In genomic region chr3:182981038-182981380, GRCh38 we compare ENCODE assay signal across 8 cellular contexts. TPM values are rescaled to one million over a fixed set of nuclear protein-coding genes. Genes with fewer than 3 reads are reported as not detected.
DNase-seq lines count a peak whose midpoint lies in the region; ATAC-seq, FAIRE-seq and TF ChIP-seq lines count a peak whose summit lies in the region.

No MANE protein-coding gene starts in this region.

- no peak for DNase-seq in activated CD4-positive, alpha-beta T cell treated with anti-CD3 and anti-CD28 coated beads for 36 hours
- no peak for DNase-seq in activated CD4-positive, alpha-beta T cell treated with anti-CD3 and anti-CD28 coated beads for 48 hours
- DNase-seq in astrocyte (ENCODE audit: low read depth) (no peak), HepG2 (ENCODE audit: low spot score) (no peak), thyroid gland (no peak), NCI-H748 (lab: John Stamatoyannopoulos, UW; ENCODE audit: unreplicated experiment) (no peak), DMS114 treated with DMSO at 0.1 percent for 48 hours (lab: John Stamatoyannopoulos, UW; ENCODE audit: unreplicated experiment) (no peak), D721Med (ENCODE audit: insufficient read length, low spot score) (no peak)

- H4K20me1 ChIP-seq in astrocyte (ENCODE audit: insufficient read depth, low read length), result peaks cover 29% of the 10 kb centered on the region
- peaks cover 6% of the 10 kb centered on the region for H4K20me1 ChIP-seq in HepG2 (ENCODE audit: insufficient read depth, low read length)

- H3K36me3 ChIP-seq in astrocyte (ENCODE audit: insufficient read depth, low read length) (no peaks in the 10 kb centered on the region), HepG2 (replicated peaks in 1 of 2; ENCODE audit: control insufficient read depth in 1 of 2, insufficient read depth in 2 of 2, low read length in 2 of 2) (no peaks in the 10 kb centered on the region), thyroid gland (no peaks in the 10 kb centered on the region)

- intact Hi-C loops in activated CD4-positive, alpha-beta T cell treated with anti-CD3 and anti-CD28 coated beads for 36 hours (cut with DNase I, micrococcal nuclease), result loop anchor here in 1 of 2 experiments (10.0 kb wide), 1 partner anchor 304 kb away; no protein-coding TSS in a partner anchor
- intact Hi-C loops in HepG2 (cut with micrococcal nuclease; ENCODE audit: unreplicated experiment), result no loop called here
- intact Hi-C loops in thyroid gland (cut with DNase I), result no loop called here

- POLR2A ChIA-PET in activated CD4-positive, alpha-beta T cell treated with anti-CD3 and anti-CD28 coated beads for 36 hours (lab: Charles Lee), result no interaction called here
- POLR2A ChIA-PET in HepG2 (lab: Yijun Ruan, JAX), result no interaction called here

- H2AFZ ChIP-seq in astrocyte (ENCODE audit: low read depth, low read length) (peak overlapping the region; percentile 81), HepG2 (ENCODE audit: low read length) (peak overlapping the region; percentile 28)

- WGBS in HepG2 (ENCODE audit: low lambda C conversion rate), result 56% methylated on average over 10 of the region's 10 CpGs
- WGBS in thyroid gland, 2 donors, result 50 to 60% methylated on average over 6 to 10 of the region's 10 CpGs

- H3K4me3 Mint-ChIP-seq in activated CD4-positive, alpha-beta T cell treated with anti-CD3 and anti-CD28 coated beads for 36 hours, result peak overlapping the region; percentile 95
- H3K4me3 Mint-ChIP-seq in astrocyte (ENCODE audit: unreplicated experiment), result peak overlapping the region; percentile 87

- H3K27me3 ChIP-seq in astrocyte (ENCODE audit: insufficient read depth, low read length) (no peaks in the 10 kb centered on the region), HepG2 (ENCODE audit: control insufficient read depth in 1 of 2, insufficient read depth in 2 of 2, low read length in 2 of 2) (no peaks in the 10 kb centered on the region), thyroid gland (no peaks in the 10 kb centered on the region)

- H3K4me1 Mint-ChIP-seq in activated CD4-positive, alpha-beta T cell treated with anti-CD3 and anti-CD28 coated beads for 36 hours, result peaks cover 24% of the 10 kb centered on the region
- H3K4me1 Mint-ChIP-seq in astrocyte (ENCODE audit: low read depth, unreplicated experiment), result peaks cover 8% of the 10 kb centered on the region

- peaks cover 12% of the 10 kb centered on the region for H3K4me1 ChIP-seq in astrocyte (ENCODE audit: insufficient read depth, low read length)
- peaks cover 39% of the 10 kb centered on the region for H3K4me1 ChIP-seq in HepG2 (ENCODE audit: insufficient read depth, low read length)
- H3K4me1 ChIP-seq in thyroid gland, result peaks cover 10 to 15% of the 10 kb centered on the region in 2 donors

- H3K9ac ChIP-seq in astrocyte (ENCODE audit: low read length), result peak overlapping the region; percentile 80
- peak overlapping the region; percentile 51 for H3K9ac ChIP-seq in HepG2 (ENCODE audit: insufficient read depth, low read depth, low read length)

- FAIRE-seq in astrocyte (lab: Jason Lieb, UNC) (no peak), HepG2 (lab: Jason Lieb, UNC) (no peak), D721Med (lab: Jason Lieb, UNC) (no peak)

- H3K27ac ChIP-seq in astrocyte (ENCODE audit: low read depth, low read length) (no peak overlapping the region), HepG2 (ENCODE audit: extremely low read length, insufficient read depth, low read length) (no peak overlapping the region), thyroid gland (peak overlapping the region; percentile 29 to 74 (median 39))

- no peak for ATAC-seq in activated CD4-positive, alpha-beta T cell treated with anti-CD3 and anti-CD28 coated beads for 36 hours
- ATAC-seq in HepG2, result peak; percentile 5

- CTCF ChIA-PET in activated CD4-positive, alpha-beta T cell treated with anti-CD3 and anti-CD28 coated beads for 36 hours (lab: Charles Lee), result interaction anchor here (0.6 to 1.3 kb wide), 4 partner anchors 8 to 76 kb away, joined by 3 to 4 read pairs (median 3); no protein-coding TSS in a partner anchor
- CTCF ChIA-PET in HepG2 (lab: Yijun Ruan, JAX; ENCODE audit: low intra/inter-chr PET ratio, low total read pairs), result no interaction called here

- peak overlapping the region; percentile 55 for H3K27ac Mint-ChIP-seq in activated CD4-positive, alpha-beta T cell treated with anti-CD3 and anti-CD28 coated beads for 36 hours
- peak overlapping the region; percentile 6 for H3K27ac Mint-ChIP-seq in astrocyte (ENCODE audit: unreplicated experiment)

- no peaks in the 10 kb centered on the region for H3K9me3 ChIP-seq in astrocyte (ENCODE audit: insufficient read depth, low read depth, low read length)
- H3K9me3 ChIP-seq in HepG2 (ENCODE audit: low read length), result no peaks in the 10 kb centered on the region
- H3K9me3 ChIP-seq in thyroid gland, result no peaks in the 10 kb centered on the region

- TF ChIP-seq POLR2A in HepG2 (IDR thresholded peaks at IDR 0.05; ENCODE audit: insufficient read depth in 1 of 2, low read depth in 2 of 2, low read length in 2 of 2), result no peak
- no peak for TF ChIP-seq POLR2A in thyroid gland (IDR thresholded peaks at IDR 0.05)

- no peak for TF ChIP-seq EP300 in HepG2 (IDR thresholded peaks at IDR 0.05; ENCODE audit: low read depth in 2 of 2, low read length in 2 of 2)
- TF ChIP-seq EP300 in HepG2 (CRISPR knock-in tag; IDR thresholded peaks at IDR 0.05; ENCODE audit: borderline replicate concordance), result no peak

- TF ChIP-seq RAD21 in HepG2 (CRISPR knock-in tag; IDR thresholded peaks at IDR 0.05), result no peak

- BruUV-seq in HepG2 (replicated peaks; lab: Mats Ljungman, UMichigan), result TSS peak; percentile 85

- no peaks in the 10 kb centered on the region for H3K9me3 Mint-ChIP-seq in activated CD4-positive, alpha-beta T cell treated with anti-CD3 and anti-CD28 coated beads for 36 hours (ENCODE audit: low read depth)
- H3K9me3 Mint-ChIP-seq in astrocyte (ENCODE audit: unreplicated experiment), result no peaks in the 10 kb centered on the region

- no peaks in the 10 kb centered on the region for H3K27me3 Mint-ChIP-seq in activated CD4-positive, alpha-beta T cell treated with anti-CD3 and anti-CD28 coated beads for 36 hours
- no peaks in the 10 kb centered on the region for H3K27me3 Mint-ChIP-seq in astrocyte (ENCODE audit: low read depth, unreplicated experiment)

- TF ChIP-seq CTCF in astrocyte (IDR thresholded peaks at IDR 0.05; ENCODE audit: insufficient read depth, low read depth, low read length) (no peak), HepG2 (CRISPR knock-in tag; IDR thresholded peaks at IDR 0.05) (no peak), thyroid gland (IDR thresholded peaks at IDR 0.05) (no peak), D721Med (IDR thresholded peaks at IDR 0.05; ENCODE audit: insufficient read depth, missing control alignments) (no peak)

- peak overlapping the region; percentile 87 for H3K4me2 ChIP-seq in astrocyte (ENCODE audit: low read length)
- peak overlapping the region; percentile 87 for H3K4me2 ChIP-seq in HepG2 (ENCODE audit: low read depth, low read length)

- H3K4me3 ChIP-seq in astrocyte (ENCODE audit: insufficient read depth, low read depth, low read length) (peak overlapping the region; percentile 56), HepG2 (replicated peaks in 1 of 3; ENCODE audit: insufficient read depth in 1 of 3, low read depth in 2 of 3, low read length in 3 of 3) (peak overlapping the region; percentile 36 to 85 (median 64)), thyroid gland (replicated peaks in 1 of 3) (peak overlapping the region in 2 of 3 donors; percentile 32 to 91)

- H3K79me2 ChIP-seq in astrocyte (ENCODE audit: insufficient read depth, low read length), result peaks cover 39% of the 10 kb centered on the region
- peaks cover 34% of the 10 kb centered on the region for H3K79me2 ChIP-seq in HepG2 (ENCODE audit: insufficient read depth, low read length)

- in situ Hi-C loops in HepG2 (cut with HindIII; ENCODE audit: extremely low pct_ligation_motif_present, low pct_unique_long_range_greater_than_20kb), result no loop called here

- H3K36me3 Mint-ChIP-seq in activated CD4-positive, alpha-beta T cell treated with anti-CD3 and anti-CD28 coated beads for 36 hours (ENCODE audit: low read depth), result no peaks in the 10 kb centered on the region
- H3K36me3 Mint-ChIP-seq in astrocyte (ENCODE audit: low read depth, unreplicated experiment), result no peaks in the 10 kb centered on the region

TF ChIP-seq in HepG2, 621 proteins besides CTCF, POLR2A, EP300 and RAD21:
- TF ChIP-seq ZSCAN29 (CRISPR knock-in tag; conservative IDR thresholded peaks at IDR 0.05), result peak; percentile 43; the same call in 1 of the 2 replicates
- no peak for TF ChIP-seq XRCC5 (optimal IDR thresholded peaks at IDR 0.05; ENCODE audit: low read length)

RNA-seq across cellular contexts. Expression of gene DCUN1D1, which starts 0.7 kb away (rescaled TPM):
- 10 to 100 TPM; 40.0 to 52.9 TPM for total RNA-seq in activated CD4-positive, alpha-beta T cell treated with anti-CD3 and anti-CD28 coated beads for 36 hours
- 49.0 and 50.2 TPM in 2 replicates for total RNA-seq in astrocyte
- 39.7 and 66.9 TPM in 2 replicates for total RNA-seq in HepG2 (2016; rRNA removed; fragmentation: Illumina TruSeq; extraction: Trizol)
- 8.8 and 11.8 TPM in 2 replicates for total RNA-seq in HepG2 (2016; cell fraction: cytosol; rRNA removed; fragmentation: Illumina TruSeq; extraction: Trizol; ENCODE audit: low read depth)
- 39.2 and 73.4 TPM in 2 replicates for total RNA-seq in HepG2 (2016; cell fraction: insoluble cytoplasmic fraction; rRNA removed; fragmentation: Illumina TruSeq; extraction: Trizol)
- 21.6 and 37.2 TPM in 2 replicates for total RNA-seq in HepG2 (2016; cell fraction: membrane; rRNA removed; fragmentation: Illumina TruSeq; extraction: Trizol)
- total RNA-seq in HepG2 (2016; cell fraction: nucleus; rRNA removed; fragmentation: Illumina TruSeq; extraction: Trizol), result 16.0 and 21.7 TPM in 2 replicates
- 6.2 and 10.5 TPM in 2 replicates for polyA plus RNA-seq in HepG2 (2011; rRNA removed)
- polyA plus RNA-seq in HepG2 (2011; cell fraction: cytosol; rRNA removed), result 2.1 and 4.5 TPM in 2 replicates
- polyA plus RNA-seq in HepG2 (2011; cell fraction: nucleus; rRNA removed), result 3.3 and 5.6 TPM in 2 replicates
- polyA plus RNA-seq in HepG2 (2012), result 12.7 and 12.8 TPM in 2 replicates
- polyA plus RNA-seq in HepG2 (2016; cell fraction: cytosol; fragmentation: Illumina TruSeq; extraction: Trizol; ENCODE audit: low read depth), result 8.6 and 9.2 TPM in 2 replicates
- 36.8 and 40.1 TPM in 2 replicates for polyA plus RNA-seq in HepG2 (2016; cell fraction: insoluble cytoplasmic fraction; fragmentation: Illumina TruSeq; extraction: Trizol; ENCODE audit: low read depth)
- polyA plus RNA-seq in HepG2 (2016; cell fraction: membrane; fragmentation: Illumina TruSeq; extraction: Trizol; ENCODE audit: low read depth), result 14.1 and 15.5 TPM in 2 replicates
- 14.8 and 21.0 TPM in 2 replicates for polyA plus RNA-seq in HepG2 (2016; cell fraction: nucleus; fragmentation: Illumina TruSeq; extraction: Trizol; ENCODE audit: insufficient read depth, low read depth)
- polyA minus RNA-seq in HepG2 (2011; rRNA and poly(A)+ RNA removed; ENCODE audit: low replicate concordance), result 6.2 and 25.5 TPM in 2 replicates
- 17.4 and 25.9 TPM in 2 replicates for polyA minus RNA-seq in HepG2 (2011; cell fraction: cytosol; rRNA and poly(A)+ RNA removed)
- 19.4 and 20.2 TPM in 2 replicates for polyA minus RNA-seq in HepG2 (2011; cell fraction: nucleus; rRNA and poly(A)+ RNA removed)
- 10 to 100 TPM; 33.6 to 52.8 (median 35.0) TPM for total RNA-seq in thyroid gland

Comparison
In these comparisons a context has a peak if more than half of its experiments do, and no peak if none do; other contexts are left out.
1. H3K27ac ChIP-seq: peak in thyroid gland (3 of 3); none in astrocyte (single experiment) and HepG2 (single experiment).
2. Peak in every context shown above with its lines, with median percentiles within 50 percentile points of each other: H3K4me3 ChIP-seq.